Comparison of ENCODE assay signal across 8 cellular contexts in genomic region chr7:139341058-139341775, GRCh38. TPM values are rescaled to one million over a fixed set of nuclear protein-coding genes. Genes with fewer than 3 reads are reported as not detected.
DNase-seq lines count a peak whose midpoint lies in the region; ATAC-seq and TF ChIP-seq lines count a peak whose summit lies in the region.

A gene with protein sequence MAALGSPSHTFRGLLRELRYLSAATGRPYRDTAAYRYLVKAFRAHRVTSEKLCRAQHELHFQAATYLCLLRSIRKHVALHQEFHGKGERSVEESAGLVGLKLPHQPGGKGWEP (plus strand): TSS chr7:139341337. CDS start chr7:139341385, 48 bp downstream.

- H3F3A ChIP-seq in DOHH2 (ENCODE audit: control insufficient read depth, insufficient read depth), result peaks cover 39% of the 10 kb centered on the region

- H3K4me1 Mint-ChIP-seq in naive thymus-derived CD4-positive, alpha-beta T cell, result peaks cover 12 to 52% (median 39%) of the 10 kb centered on the region in 7 donors
- peaks cover 35% of the 10 kb centered on the region for H3K4me1 Mint-ChIP-seq in stimulated activated memory B cell treated with anti-CD40 and anti-IgM and Interleukin-4, amounts not matched to agents 10 μg/mL and 1 μg/mL and 100 μg/mL, for 72 hours

- peak within 1 kb of the TSS; percentile 96 for H3K27ac ChIP-seq in DOHH2 (ENCODE audit: low read depth, low read length)
- H3K27ac ChIP-seq in Panc1 (ENCODE audit: low read length), result peak within 1 kb of the TSS; percentile 98
- H3K27ac ChIP-seq in naive thymus-derived CD4-positive, alpha-beta T cell (ENCODE audit: low read depth, low read length), result peak within 1 kb of the TSS; percentile 100

- intact Hi-C loops in Panc1 (cut with micrococcal nuclease; ENCODE audit: unreplicated experiment), result loop anchor here (1.0 kb wide), 1 partner anchor 18 kb away; the partner anchor contains the start of gene LUC7L2
- intact Hi-C loops in naive thymus-derived CD4-positive, alpha-beta T cell (cut with micrococcal nuclease), result loop anchor here (1.0 to 10.0 kb wide), 16 partner anchors 53 to 1584 kb away; partner anchors contain the start of genes BRAF (in 2 of the 2), PARP12 (in 2 of the 2), TRIM24 (in 2 of the 2) and CREB3L2 (in 1 of the 2)

- TF ChIP-seq CTCF in DOHH2 (IDR thresholded peaks at IDR 0.05; ENCODE audit: low read depth, low read length, poor library complexity, severe bottlenecking) (peak; percentile 47), Panc1 (IDR thresholded peaks at IDR 0.05) (no peak; the same call in 1 of the 2 replicates)

- H3K36me3 Mint-ChIP-seq in naive thymus-derived CD4-positive, alpha-beta T cell, result peaks cover 7 to 19% (median 9%) of the 10 kb centered on the region in 5 donors
- peaks cover 7% of the 10 kb centered on the region for H3K36me3 Mint-ChIP-seq in stimulated activated memory B cell treated with anti-CD40 and anti-IgM and Interleukin-4, amounts not matched to agents 10 μg/mL and 1 μg/mL and 100 μg/mL, for 72 hours

- no peaks in the 10 kb centered on the region for H4K20me1 ChIP-seq in DOHH2 (ENCODE audit: control insufficient read depth, insufficient read depth, low read depth, low read length)

- peaks cover 0 to 16% (median 6%) of the 10 kb centered on the region in 11 donors for H3K9me3 Mint-ChIP-seq in naive thymus-derived CD4-positive, alpha-beta T cell
- peaks cover 5% of the 10 kb centered on the region for H3K9me3 Mint-ChIP-seq in stimulated activated memory B cell treated with anti-CD40 and anti-IgM and Interleukin-4, amounts not matched to agents 10 μg/mL and 1 μg/mL and 100 μg/mL, for 72 hours

- peak; percentile 36 for DNase-seq in KG1 (lab: John Stamatoyannopoulos, UW)
- peak; percentile 94 for DNase-seq in Panc1 (ENCODE audit: low read depth, low spot score)
- peak; percentile 69 for DNase-seq in activated T-helper 1 cell treated with Interleukin-2 at 50 U/mL for 16 hours (ENCODE audit: low read depth)
- DNase-seq in fibroblast of gingiva (ENCODE audit: low read depth), result peak; percentile 94
- DNase-seq in naive thymus-derived CD4-positive, alpha-beta T cell, result peak; percentile 69 to 94 (median 85)

- H3K9me3 ChIP-seq in DOHH2 (ENCODE audit: control insufficient read depth, insufficient read depth, low read length), result peaks cover 9% of the 10 kb centered on the region; the same call in 1 of the 2 replicates
- H3K9me3 ChIP-seq in Panc1 (ENCODE audit: control insufficient read depth, insufficient read depth, low read depth, low read length), result peaks cover 6% of the 10 kb centered on the region; the same call in 1 of the 2 replicates
- H3K9me3 ChIP-seq in naive thymus-derived CD4-positive, alpha-beta T cell (ENCODE audit: control insufficient read depth in 2 of 3, low read length in 3 of 3), result no peaks in the 10 kb centered on the region

- H3K27me3 ChIP-seq in DOHH2 (ENCODE audit: control insufficient read depth, low read length) (no peaks in the 10 kb centered on the region), Panc1 (ENCODE audit: control insufficient read depth, insufficient read depth, low read length) (no peaks in the 10 kb centered on the region)
- no peaks in the 10 kb centered on the region for H3K27me3 ChIP-seq in naive thymus-derived CD4-positive, alpha-beta T cell (ENCODE audit: control insufficient read depth in 2 of 2, insufficient read depth in 2 of 2, low read length in 2 of 2)

- POLR2A ChIA-PET in Panc1 (lab: Charles Lee), result no interaction called here
- POLR2A ChIA-PET in naive thymus-derived CD4-positive, alpha-beta T cell (lab: Charles Lee), result interaction anchor here (1.0 to 3.9 kb wide), 3 partner anchors 14 to 22 kb away, joined by 3 to 68 read pairs (median 8); partner anchors contain the start of gene LUC7L2

- H3K4me2 ChIP-seq in DOHH2 (ENCODE audit: low read length), result peak within 1 kb of the TSS; percentile 92

- peak within 1 kb of the TSS; percentile 93 to 100 (median 98) for H3K4me3 Mint-ChIP-seq in naive thymus-derived CD4-positive, alpha-beta T cell
- peak within 1 kb of the TSS; percentile 88 for H3K4me3 Mint-ChIP-seq in stimulated activated memory B cell treated with anti-CD40 and anti-IgM and Interleukin-4, amounts not matched to agents 10 μg/mL and 1 μg/mL and 100 μg/mL, for 72 hours

- no peaks in the 10 kb centered on the region for H3K9me2 ChIP-seq in DOHH2 (replicated peaks; ENCODE audit: control insufficient read depth, low read length)

- H3K4me3 ChIP-seq in DOHH2 (ENCODE audit: low read length) (peak within 1 kb of the TSS; percentile 90), Panc1 (ENCODE audit: low read depth in 2 of 2, low read length in 2 of 2) (peak within 1 kb of the TSS; percentile 69 to 90)
- peak within 1 kb of the TSS; percentile 95 for H3K4me3 ChIP-seq in naive thymus-derived CD4-positive, alpha-beta T cell (ENCODE audit: low read length)

- H3K79me2 ChIP-seq in DOHH2 (ENCODE audit: control insufficient read depth, low read length), result peaks cover 36% of the 10 kb centered on the region

- H3K27ac Mint-ChIP-seq in naive thymus-derived CD4-positive, alpha-beta T cell, result peak within 1 kb of the TSS; percentile 98 to 100 (median 100)
- peak within 1 kb of the TSS; percentile 99 for H3K27ac Mint-ChIP-seq in stimulated activated memory B cell treated with anti-CD40 and anti-IgM and Interleukin-4, amounts not matched to agents 10 μg/mL and 1 μg/mL and 100 μg/mL, for 72 hours

- CTCF ChIA-PET in Panc1 (lab: Charles Lee), result no interaction called here
- CTCF ChIA-PET in naive thymus-derived CD4-positive, alpha-beta T cell (lab: Charles Lee), result no interaction called here

- in situ Hi-C loops in Panc1 (cut with HindIII; ENCODE audit: low pct_unique_long_range_greater_than_20kb, low sequenced_read_pairs), result no loop called here

- no TSS peak for BruUV-seq in Panc1 (replicated peaks; lab: Mats Ljungman, UMichigan)

- H3K36me3 ChIP-seq in DOHH2 (ENCODE audit: control insufficient read depth, low read length) (peaks cover 23% of the 10 kb centered on the region), Panc1 (ENCODE audit: control insufficient read depth, insufficient read depth, low read length) (no peaks in the 10 kb centered on the region; the same call in 1 of the 2 replicates)
- peaks cover 0 to 7% (median 0%) of the 10 kb centered on the region in 3 experiments for H3K36me3 ChIP-seq in naive thymus-derived CD4-positive, alpha-beta T cell (ENCODE audit: control insufficient read depth in 2 of 3, insufficient read depth in 3 of 3, low read length in 3 of 3)

- peaks cover 52% of the 10 kb centered on the region for H3K4me1 ChIP-seq in DOHH2 (ENCODE audit: control insufficient read depth, low read length)
- peaks cover 8% of the 10 kb centered on the region for H3K4me1 ChIP-seq in Panc1 (ENCODE audit: control insufficient read depth, insufficient read depth, low read length)
- H3K4me1 ChIP-seq in naive thymus-derived CD4-positive, alpha-beta T cell (ENCODE audit: control insufficient read depth in 2 of 2, insufficient read depth in 2 of 2, low read length in 2 of 2), result peaks cover 11 to 13% of the 10 kb centered on the region in 2 donors

- ATAC-seq in GM21723 (IDR thresholded peaks at IDR 0.05; ENCODE audit: unreplicated experiment) (peak; percentile 66), Panc1 (peak; percentile 89)
- peak; percentile 74 for ATAC-seq in naive thymus-derived CD4-positive, alpha-beta T cell
- peak; percentile 81 for ATAC-seq in stimulated activated memory B cell treated with anti-CD40 and anti-IgM and Interleukin-4, amounts not matched to agents 10 μg/mL and 1 μg/mL and 100 μg/mL, for 72 hours

- peaks cover 0 to 9% (median 5%) of the 10 kb centered on the region in 5 donors for H3K27me3 Mint-ChIP-seq in naive thymus-derived CD4-positive, alpha-beta T cell
- no peaks in the 10 kb centered on the region for H3K27me3 Mint-ChIP-seq in stimulated activated memory B cell treated with anti-CD40 and anti-IgM and Interleukin-4, amounts not matched to agents 10 μg/mL and 1 μg/mL and 100 μg/mL, for 72 hours

RNA-seq across cellular contexts. Expression of the gene that starts here (rescaled TPM):
- 12.7 TPM for total RNA-seq in Panc1 (2021; ENCODE audit: unreplicated experiment)
- 18.5 TPM for polyA plus RNA-seq in Panc1 (2012; ENCODE audit: insufficient read length)
- total RNA-seq in naive thymus-derived CD4-positive, alpha-beta T cell, result 1 to 10 TPM; 2.0 to 7.9 (median 5.1) TPM
- 10 to 100 TPM; 27.7 to 52.2 TPM for polyA plus RNA-seq in naive thymus-derived CD4-positive, alpha-beta T cell

Comparison
In these comparisons a context has a peak if more than half of its experiments do, and no peak if none do; other contexts are left out.
1. Peak in every context shown above with its lines: DNase-seq, ATAC-seq, H3K4me3 ChIP-seq and H3K27ac ChIP-seq.
2. DNase-seq: peak in every context shown above with its lines; median percentile 94 in Panc1; 94 in fibroblast of gingiva; 85 in naive thymus-derived CD4-positive, alpha-beta T cell; 69 in activated T-helper 1 cell treated with Interleukin-2 at 50 U/mL for 16 hours; 36 in KG1.